ENCODE assay signal across 7 cellular contexts in the genomic region with DNA sequence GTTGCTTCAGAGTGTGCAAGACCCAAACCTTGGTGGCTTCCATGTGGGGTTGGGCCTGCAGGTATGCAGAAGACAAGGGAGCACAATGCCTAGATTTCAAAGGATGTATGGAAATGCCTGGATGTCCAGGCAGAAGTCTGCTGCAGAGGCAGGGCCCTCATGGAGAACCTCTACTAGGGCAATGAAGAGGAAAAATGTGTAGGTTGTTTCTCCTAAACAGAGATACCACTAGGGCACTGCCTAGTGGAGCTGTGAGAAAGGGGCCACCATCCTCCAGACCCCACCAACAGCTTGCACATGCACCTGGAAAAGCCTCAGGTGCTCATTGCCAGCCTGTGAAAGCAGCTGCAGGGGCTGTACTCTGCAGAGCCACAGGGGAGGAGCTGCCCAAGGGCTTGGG.
"Had no signal": no experiment of that assay in that cellular context is flagged by ENCODE, and none has a peak within 500 bp of the region (broad histone marks: within the 10 kb centered on the region; RNA-seq: fewer than 3 reads in every experiment).

No MANE protein-coding gene starts in this region.

- H3K9ac ChIP-seq: KMS-11 had no signal

- FAIRE-seq: HepG2, HTR-8/SVneo had no signal

- H3K27ac ChIP-seq: HL-60, KMS-11 had no signal

- H3K4me2 ChIP-seq: KMS-11 had no signal

- ATAC-seq: HepG2 had no signal

- DNase-seq: IMR-90, KBM-7, KG1 had no signal
